17 cellular contexts compared by ENCODE assay signal in the genomic region with DNA sequence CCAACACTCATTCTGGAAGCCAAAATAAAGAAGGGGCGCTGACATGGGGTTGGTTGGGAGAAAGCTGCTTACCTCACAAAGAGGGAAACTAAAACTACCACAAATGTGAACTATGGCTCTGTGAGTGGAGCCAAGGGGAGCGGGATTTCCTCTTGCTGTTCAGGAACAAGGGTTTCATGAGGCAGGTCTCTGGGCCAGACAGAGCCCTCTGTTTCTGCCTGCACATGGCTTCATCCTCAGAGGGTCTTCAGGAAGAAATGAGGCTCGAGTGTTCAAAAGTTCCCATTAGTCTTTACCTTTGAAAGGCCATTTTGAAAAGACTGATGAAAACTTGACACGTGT. TPM values are rescaled to one million over a fixed set of nuclear protein-coding genes. Genes with fewer than 3 reads are reported as not detected.
DNase-seq lines count a peak whose midpoint lies in the region; ATAC-seq, FAIRE-seq and TF ChIP-seq lines count a peak whose summit lies in the region.
"Had no signal": no experiment of that assay in that cellular context is flagged by ENCODE, and none has a peak within 500 bp of the region (broad histone marks: within the 10 kb centered on the region; RNA-seq: fewer than 3 reads in every experiment).

No MANE protein-coding gene starts in this region.

- ATAC-seq in GM12878, result no peak

- no peak for TF ChIP-seq CTCF in MCF 10A (IDR thresholded peaks at IDR 0.05; ENCODE audit: unreplicated experiment)
- TF ChIP-seq CTCF in breast epithelium (IDR thresholded peaks at IDR 0.05), result no peak
- TF ChIP-seq CTCF in GM12878 (IDR thresholded peaks at IDR 0.05 in 2 of 3, conservative IDR thresholded peaks at IDR 0.05 in 1 of 3; ENCODE audit: control insufficient read depth in 2 of 3, extremely low read depth in 1 of 3, insufficient read depth in 1 of 3, low read depth in 3 of 3, low read length in 3 of 3), result no peak
- no peak for TF ChIP-seq CTCF in transverse colon (IDR thresholded peaks at IDR 0.05)

- H3K4me3 Mint-ChIP-seq in MCF 10A (ENCODE audit: unreplicated experiment), result no peak overlapping the region
- H3K4me3 Mint-ChIP-seq: activated T-helper 1 cell treated with anti-CD3 and anti-CD28 coated beads, Interleukin-12 subunit alpha, Interleukin-12 subunit beta, Interleukin-2, Interleukin-4 antibody, amounts not matched to agents 30 ng/mL and 10 ng/mL and 1 ng/mL, durations not matched to agents 14 hours and 24 hours and 36 hours; natural killer cell had no signal

- in situ Hi-C loops in GM12878 (cut with MboI), result no loop called here
- in situ Hi-C loops in transverse colon (cut with MboI; ENCODE audit: low pct_ligation_motif_present in 1 of 4, low pct_unique_long_range_greater_than_20kb in 1 of 4, low sequenced_read_pairs in 3 of 4), result loop anchor here in 1 of 4 donors (10.0 kb wide), 1 partner anchor 75 kb away; no protein-coding TSS in a partner anchor

- H3K27me3 ChIP-seq in breast epithelium, result no peaks in the 10 kb centered on the region
- H3K27me3 ChIP-seq in GM12878 (replicated peaks in 1 of 2; ENCODE audit: control insufficient read depth in 2 of 2, insufficient read depth in 2 of 2, low read length in 1 of 2), result no peaks in the 10 kb centered on the region
- H3K27me3 ChIP-seq in transverse colon, result no peaks in the 10 kb centered on the region
- H3K27me3 ChIP-seq: Peyer's patch had no signal

- no peaks in the 10 kb centered on the region for H3K4me1 ChIP-seq in breast epithelium
- peaks cover 12% of the 10 kb centered on the region for H3K4me1 ChIP-seq in GM12878 (ENCODE audit: control insufficient read depth, insufficient read depth, low read length)
- peaks cover 22% of the 10 kb centered on the region for H3K4me1 ChIP-seq in mesodermal cell (ENCODE audit: control insufficient read depth, insufficient read depth, low read length, poor library complexity, severe bottlenecking)
- peaks cover 0 to 21% (median 3%) of the 10 kb centered on the region in 4 donors for H3K4me1 ChIP-seq in transverse colon
- H3K4me1 ChIP-seq: Peyer's patch had no signal

- H3K36me3 Mint-ChIP-seq in MCF 10A (ENCODE audit: insufficient read depth, unreplicated experiment), result no peaks in the 10 kb centered on the region

- H3K9me3 Mint-ChIP-seq in MCF 10A (ENCODE audit: unreplicated experiment), result peaks cover 6% of the 10 kb centered on the region

- no peak overlapping the region for H3K4me3 ChIP-seq in breast epithelium
- H3K4me3 ChIP-seq in GM12878, result no peak overlapping the region
- no peak overlapping the region for H3K4me3 ChIP-seq in mesodermal cell (ENCODE audit: extremely low read depth, insufficient read depth, low read length, poor library complexity, severe bottlenecking)
- no peak overlapping the region for H3K4me3 ChIP-seq in transverse colon
- H3K4me3 ChIP-seq: Peyer's patch, skin epidermis had no signal

- intact Hi-C loops in MCF 10A (cut with micrococcal nuclease) (loop anchor here (1.0 kb wide), 1 partner anchor 73 kb away; no protein-coding TSS in a partner anchor), breast epithelium (cut with DNase I; ENCODE audit: low total_unique reads) (no loop called here), GM12878 (cut with micrococcal nuclease; ENCODE audit: unreplicated experiment) (loop anchor here (1.0 kb wide), 1 partner anchor 73 kb away; no protein-coding TSS in a partner anchor), transverse colon (cut with DNase I; ENCODE audit: low total_unique reads) (no loop called here)

- TF ChIP-seq RAD21 in GM12878 (IDR thresholded peaks at IDR 0.05; ENCODE audit: insufficient read depth, low read depth, low read length), result no peak

- RAD21 ChIA-PET in GM12878 (lab: Charles Lee; ENCODE audit: unreplicated experiment), result interaction anchor here (1.1 to 4.6 kb wide), 8 partner anchors 11 to 75 kb away, joined by 3 to 41 read pairs (median 6); a partner anchor contains a TSS

- H3K9me3 ChIP-seq in breast epithelium, result peaks cover 8 to 14% of the 10 kb centered on the region in 2 donors
- peaks cover 6% of the 10 kb centered on the region for H3K9me3 ChIP-seq in GM12878 (replicated peaks; ENCODE audit: control insufficient read depth, insufficient read depth, low read length)
- H3K9me3 ChIP-seq in mesodermal cell (ENCODE audit: control insufficient read depth, low read length), result peaks cover 15% of the 10 kb centered on the region
- peaks cover 12 to 15% of the 10 kb centered on the region in 2 donors for H3K9me3 ChIP-seq in transverse colon

- SMC1A ChIA-PET in GM12878 (lab: Charles Lee; ENCODE audit: uncharacterized antibody, unreplicated experiment), result interaction anchor here (1.1 to 3.8 kb wide), 12 partner anchors 11 to 75 kb away, joined by 3 to 30 read pairs (median 6); a partner anchor contains a TSS

- no peaks in the 10 kb centered on the region for H4K20me1 ChIP-seq in GM12878 (ENCODE audit: control insufficient read depth, insufficient read depth)

- H3K4me1 Mint-ChIP-seq in MCF 10A (ENCODE audit: insufficient read depth, unreplicated experiment), result peaks cover 16% of the 10 kb centered on the region
- H3K4me1 Mint-ChIP-seq: natural killer cell had no signal

- TF ChIP-seq POLR2A in breast epithelium (IDR thresholded peaks at IDR 0.05) (no peak), GM12878 (IDR thresholded peaks at IDR 0.05; ENCODE audit: low read depth, low read length) (no peak), transverse colon (IDR thresholded peaks at IDR 0.05) (no peak)

- no TSS peak for BruUV-seq in MCF 10A (replicated peaks; lab: Mats Ljungman, UMichigan)
- no TSS peak for BruUV-seq in GM12878 (replicated peaks; lab: Mats Ljungman, UMichigan)

- no peak for DNase-seq in MCF 10A (ENCODE audit: unreplicated experiment)
- DNase-seq in breast epithelium (ENCODE audit: low spot score in 2 of 2), result no peak
- DNase-seq in GM12878 (ENCODE audit: low read depth, low spot score), result no peak
- DNase-seq in transverse colon, result no peak
- DNase-seq in epidermal melanocyte (ENCODE audit: insufficient read length, low spot score), result no peak
- no peak for DNase-seq in HEK293T (ENCODE audit: extremely low spot score)
- no peak for DNase-seq in NCI-H446 (lab: John Stamatoyannopoulos, UW)
- DNase-seq: effector CD4-positive, alpha-beta T cell; natural killer cell; NCI-H1105 treated with DMSO at 0.1 percent for 48 hours; NCI-H510A; Peyer's patch; T-helper 9 cell had no signal

- no peak for TF ChIP-seq EP300 in GM12878 (IDR thresholded peaks at IDR 0.05; ENCODE audit: borderline replicate concordance in 1 of 2, control insufficient read depth in 1 of 2, low read depth in 2 of 2, low read length in 2 of 2)
- no peak for TF ChIP-seq EP300 in transverse colon (IDR thresholded peaks at IDR 0.05; ENCODE audit: low read depth)

- no peaks in the 10 kb centered on the region for H3K36me3 ChIP-seq in breast epithelium
- no peaks in the 10 kb centered on the region for H3K36me3 ChIP-seq in GM12878 (ENCODE audit: control insufficient read depth in 2 of 2, insufficient read depth in 2 of 2, low read length in 1 of 2)
- no peaks in the 10 kb centered on the region for H3K36me3 ChIP-seq in mesodermal cell (ENCODE audit: control insufficient read depth, insufficient read depth, low read length)
- H3K36me3 ChIP-seq in transverse colon, result no peaks in the 10 kb centered on the region
- H3K36me3 ChIP-seq: Peyer's patch had no signal

- CTCF ChIA-PET in MCF 10A (lab: Yijun Ruan, JAX), result interaction anchor here (0.6 to 8.3 kb wide), 9 partner anchors 16 to 149 kb away, joined by 3 to 87 read pairs (median 4); a partner anchor contains a TSS
- CTCF ChIA-PET in GM12878 (lab: Yijun Ruan, JAX), result interaction anchor here (0.5 to 6.8 kb wide), 13 partner anchors 12 to 233 kb away, joined by 3 to 106 read pairs (median 5); a partner anchor contains a TSS
- CTCF ChIA-PET in HEK293T (lab: Yijun Ruan, JAX), result interaction anchor here (0.6 kb wide), 1 partner anchor 74 kb away, joined by 4 read pairs; no protein-coding TSS in a partner anchor

- no peak for FAIRE-seq in GM12878 (lab: Jason Lieb, UNC)
- FAIRE-seq: D721Med had no signal

- H3K27ac ChIP-seq in breast epithelium (no peak overlapping the region), GM12878 (ENCODE audit: control insufficient read depth, insufficient read depth) (peak overlapping the region; percentile 65), mesodermal cell (ENCODE audit: low read depth, low read length, severe bottlenecking) (peak overlapping the region; percentile 84), transverse colon (peak overlapping the region; percentile 0 to 55 (median 41))

- no peak overlapping the region for H3K9ac ChIP-seq in GM12878 (ENCODE audit: control insufficient read depth, insufficient read depth, low read length)

- POLR2A ChIA-PET in MCF 10A (lab: Yijun Ruan, JAX), result interaction anchor here (0.6 to 1.5 kb wide), 4 partner anchors 8 to 867 kb away, joined by 3 to 5 read pairs (median 4); no protein-coding TSS in a partner anchor
- POLR2A ChIA-PET in GM12878 (lab: Charles Lee), result no interaction called here
- POLR2A ChIA-PET in HEK293T (lab: Yijun Ruan, JAX), result no interaction called here

- WGBS in GM12878 (ENCODE audit: insufficient coverage, insufficient replicate concordance, low lambda C conversion rate, missing lambda C conversion rate), result 62% methylated on average over 4 of the region's 4 CpGs
- WGBS in mesodermal cell (ENCODE audit: insufficient coverage in 2 of 2), 2 experiments, result 92% methylated on average over 2 of the region's 4 CpGs
- WGBS in transverse colon (ENCODE audit: low coverage in 1 of 2), 2 donors, result 69 to 76% methylated on average over 3 to 4 of the region's 4 CpGs

- H3K27ac Mint-ChIP-seq in MCF 10A (ENCODE audit: low read depth, unreplicated experiment), result peak overlapping the region; percentile 24
- H3K27ac Mint-ChIP-seq: activated T-helper 1 cell treated with anti-CD3 and anti-CD28 coated beads, Interleukin-12 subunit alpha, Interleukin-12 subunit beta, Interleukin-2, Interleukin-4 antibody, amounts not matched to agents 30 ng/mL and 10 ng/mL and 1 ng/mL, durations not matched to agents 14 hours and 24 hours and 36 hours; natural killer cell had no signal

- H3K4me2 ChIP-seq in GM12878 (ENCODE audit: control insufficient read depth, insufficient read depth), result 0 out of 2 replicates have a peak overlapping the region, but pooled peaks have one; percentile 64

- no peaks in the 10 kb centered on the region for H3K27me3 Mint-ChIP-seq in MCF 10A (ENCODE audit: insufficient read depth, unreplicated experiment)

- no peaks in the 10 kb centered on the region for H3K79me2 ChIP-seq in GM12878 (ENCODE audit: control insufficient read depth, insufficient read depth, low read length)

- H2AFZ ChIP-seq in GM12878 (ENCODE audit: control insufficient read depth, low read depth, low read length), result peak overlapping the region; percentile 87

RNA-seq across cellular contexts. Expression of a gene that starts 58.8 kb away (rescaled TPM):
- total RNA-seq in MCF 10A (2022) (1.3 and 1.7 TPM in 2 replicates), breast epithelium (under 1 TPM in 1 of 3 donors, not detected in 2; 0.98 TPM), GM12878 (2014; rRNA removed) (9.8 and 10.9 TPM in 2 replicates), GM12878 (2014; rRNA removed; fragmentation: Illumina TruSeq; extraction: Trizol) (3.4 and 4.4 TPM in 2 replicates), GM12878 (2021) (3.1 and 4.0 TPM in 2 replicates), transverse colon (1 to 10 TPM in 2 of 4 donors, not detected in 2; 3.4 to 6.4 TPM)
- total RNA-seq in GM12878 (2013; cell fraction: nucleolus; rRNA removed), result 1.2 and 5.3 TPM in 2 replicates
- polyA plus RNA-seq in GM12878 (2011; ENCODE audit: low read depth), result 1.1 TPM
- polyA plus RNA-seq in GM12878 (2011; rRNA removed) (0.99 and 1.8 TPM in 2 replicates), GM12878 (2014; fragmentation: Illumina TruSeq; extraction: Trizol) (3.2 and 3.8 TPM in 2 replicates), GM12878 (2014; fragmentation: Nextera tagmentation; extraction: Ambion mirVana) (1 to 10 TPM in 1 of 2 experiments, under 1 TPM in 1; 0.50 to 2.6 TPM), GM12878 (2014; rRNA removed) (6.0 and 8.4 TPM in 2 replicates), GM12878 (2016; fragmentation: Nextera tagmentation; extraction: Ambion mirVana) (1 to 10 TPM; 3.6 to 4.2 TPM)
- polyA plus RNA-seq in GM12878 (2011; cell fraction: cytosol; rRNA removed), result 0.78 and 1.5 TPM in 2 replicates
- polyA plus RNA-seq in GM12878 (2011; cell fraction: nucleus; rRNA removed), result 3.7 and 5.6 TPM in 2 replicates
- polyA plus RNA-seq in GM12878 (2012), result 1.8 and 2.4 TPM in 2 replicates
- polyA minus RNA-seq in GM12878 (2011; rRNA and poly(A)+ RNA removed), result 0.29 and 0.62 TPM in 2 replicates
- 1.2 TPM in 1 of 2 replicates, not detected in the other for polyA minus RNA-seq in GM12878 (2011; cell fraction: cytosol; rRNA and poly(A)+ RNA removed)
- polyA minus RNA-seq in GM12878 (2011; cell fraction: nucleus; rRNA and poly(A)+ RNA removed), result 0.67 and 0.97 TPM in 2 replicates
- polyA plus RNA-seq in mesodermal cell (2013, experiment 1 of 2), result 0.55 TPM
- 0.25 TPM for polyA plus RNA-seq in mesodermal cell (2013, experiment 2 of 2)

Comparison
In these comparisons a context has a peak if more than half of its experiments do, and no peak if none do; other contexts are left out.
1. intact Hi-C loops: an anchor here in MCF 10A (1.0 kb wide) and GM12878 (1.0 kb wide); none called in breast epithelium and transverse colon.
2. H3K27ac ChIP-seq: peak in GM12878 (single experiment), mesodermal cell (single experiment) and transverse colon (4 of 4); none in breast epithelium (0 of 2).